In genomic region chr3:189099031-189099471, GRCh38 we compare ENCODE assay signal across 20 cellular contexts.
A peak's percentile ranks its signal among the peaks of the same experiment; 100 is the strongest.
DNase-seq lines count a peak whose midpoint lies in the region; ATAC-seq and TF ChIP-seq lines count a peak whose summit lies in the region.
"Had no signal": no experiment of that assay in that cellular context is flagged by ENCODE, and none has a peak within 500 bp of the region (broad histone marks: within the 10 kb centered on the region; RNA-seq: fewer than 3 reads in every experiment).

No MANE protein-coding gene starts in this region.

- H3K36me3 Mint-ChIP-seq in glutamatergic neuron (ENCODE audit: unreplicated experiment) = no peaks in the 10 kb centered on the region
- H3K36me3 Mint-ChIP-seq: activated naive CD8-positive, alpha-beta T cell treated with anti-CD3 and anti-CD28 coated beads, Interleukin-2, amount 10 ng/mL, durations not matched to agents 7 days and 5 days; CD4-positive, CD25-positive, alpha-beta regulatory T cell; T-cell had no signal

- ATAC-seq in right cardiac atrium (peak; percentile 92 to 96), sciatic nerve (peak; percentile 94), HG03039 (IDR thresholded peaks at IDR 0.05; ENCODE audit: unreplicated experiment) (no peak)
- ATAC-seq: activated CD4-positive, CD25-positive, alpha-beta regulatory T cell treated with anti-CD3 and anti-CD28 coated beads, Interleukin-2, amount 50 U/mL, for 24 hours; GM12878; T-cell had no signal

- no peaks in the 10 kb centered on the region for H3K27me3 Mint-ChIP-seq in glutamatergic neuron (ENCODE audit: unreplicated experiment)
- H3K27me3 Mint-ChIP-seq: activated naive CD8-positive, alpha-beta T cell treated with anti-CD3 and anti-CD28 coated beads, Interleukin-2, amount 10 ng/mL, durations not matched to agents 7 days and 5 days; activated T-cell treated with anti-CD3 and anti-CD28 coated beads, Interleukin-2, amount 50 U/mL, for 24 hours had no signal

- no peaks in the 10 kb centered on the region for H3K4me1 ChIP-seq in right cardiac atrium (ENCODE audit: control insufficient read depth, insufficient read depth, low read length)
- peaks cover 92% of the 10 kb centered on the region for H3K4me1 ChIP-seq in vagina

- H3K4me3 ChIP-seq in coronary artery (peak overlapping the region; percentile 32), right cardiac atrium (ENCODE audit: low read length) (no peak overlapping the region), vagina (peak overlapping the region; percentile 2 to 12)
- H3K4me3 ChIP-seq: GM12878 had no signal

- no peak overlapping the region for H3K27ac Mint-ChIP-seq in glutamatergic neuron (ENCODE audit: unreplicated experiment)
- H3K27ac Mint-ChIP-seq: activated naive CD8-positive, alpha-beta T cell treated with anti-CD3 and anti-CD28 coated beads, Interleukin-2, amount 10 ng/mL, durations not matched to agents 7 days and 5 days; activated T-cell treated with anti-CD3 and anti-CD28 coated beads, Interleukin-2, amount 50 U/mL, for 24 hours; CD4-positive, CD25-positive, alpha-beta regulatory T cell; T-cell had no signal

- H3K4me3 Mint-ChIP-seq in glutamatergic neuron (ENCODE audit: unreplicated experiment) = no peak overlapping the region
- H3K4me3 Mint-ChIP-seq: activated naive CD8-positive, alpha-beta T cell treated with anti-CD3 and anti-CD28 coated beads, Interleukin-2, amount 10 ng/mL, durations not matched to agents 7 days and 5 days; activated T-cell treated with anti-CD3 and anti-CD28 coated beads, Interleukin-2, amount 50 U/mL, for 24 hours; CD4-positive, CD25-positive, alpha-beta regulatory T cell; T-cell had no signal

- H3K27ac ChIP-seq in coronary artery (peak overlapping the region; percentile 67 to 94), right cardiac atrium (ENCODE audit: low read length) (peak overlapping the region; percentile 79), vagina (peak overlapping the region; percentile 91)
- H3K27ac ChIP-seq: epithelial cell of prostate, HL-60 had no signal

- H3K9me3 Mint-ChIP-seq in glutamatergic neuron (ENCODE audit: unreplicated experiment) = peaks cover 2% of the 10 kb centered on the region
- H3K9me3 Mint-ChIP-seq: activated naive CD8-positive, alpha-beta T cell treated with anti-CD3 and anti-CD28 coated beads, Interleukin-2, amount 10 ng/mL, durations not matched to agents 7 days and 5 days; activated T-cell treated with anti-CD3 and anti-CD28 coated beads, Interleukin-2, amount 50 U/mL, for 24 hours; T-cell had no signal

- intact Hi-C loops in right cardiac atrium (cut with DNase I) (no loop called here), sciatic nerve (cut with DNase I) (no loop called here), vagina (cut with DNase I) (no loop called here)

- 63% methylated on average over 12 of the region's 12 CpGs for WGBS in right cardiac atrium

- DNase-seq in coronary artery (ENCODE audit: low spot score) (peak; percentile 97), right cardiac atrium (peak; percentile 94 to 97 (median 96)), sciatic nerve (ENCODE audit: low spot score) (peak; percentile 87), vagina (ENCODE audit: extremely low spot score in 2 of 2) (peak in 1 of 2 donors; percentile 97), NCI-H128 (lab: John Stamatoyannopoulos, UW; ENCODE audit: unreplicated experiment) (no peak), glutamatergic neuron (no peak)
- DNase-seq: activated naive CD8-positive, alpha-beta T cell treated with anti-CD3 and anti-CD28 coated beads, Interleukin-2, amount 10 ng/mL, durations not matched to agents 7 days and 5 days; activated T-cell treated with anti-CD3 and anti-CD28 coated beads, Interleukin-2, amount 50 U/mL, for 24 hours; CD4-positive, CD25-positive, alpha-beta regulatory T cell; Kasumi-1; mesendoderm; NCI-H1694 treated with DMSO at 0.1 percent for 48 hours; NCI-H69; stimulated activated CD4-positive, alpha-beta T cell treated with anti-CD3 and anti-CD28 coated beads, Interleukin-15, amount 100 ng/mL, for 24 hours; T-cell had no signal

- H3K36me3 ChIP-seq in vagina = no peaks in the 10 kb centered on the region

- TF ChIP-seq CTCF in coronary artery (IDR thresholded peaks at IDR 0.05) (no peak), vagina (IDR thresholded peaks at IDR 0.05) (no peak), glutamatergic neuron (IDR thresholded peaks at IDR 0.05; ENCODE audit: partially characterized antibody, unreplicated experiment) (no peak)

- no peaks in the 10 kb centered on the region for H3K27me3 ChIP-seq in right cardiac atrium (ENCODE audit: control insufficient read depth, insufficient read depth)
- no peaks in the 10 kb centered on the region for H3K27me3 ChIP-seq in vagina

- no peaks in the 10 kb centered on the region for H3K4me1 Mint-ChIP-seq in glutamatergic neuron (ENCODE audit: low read depth, unreplicated experiment)
- H3K4me1 Mint-ChIP-seq: activated naive CD8-positive, alpha-beta T cell treated with anti-CD3 and anti-CD28 coated beads, Interleukin-2, amount 10 ng/mL, durations not matched to agents 7 days and 5 days; CD4-positive, CD25-positive, alpha-beta regulatory T cell; T-cell had no signal

- TF ChIP-seq POLR2A in vagina (IDR thresholded peaks at IDR 0.05) = peak in 1 of 2 donors; percentile 23

- H3K9me3 ChIP-seq in right cardiac atrium (ENCODE audit: control insufficient read depth, low read length) = no peaks in the 10 kb centered on the region
- H3K9me3 ChIP-seq in vagina = no peaks in the 10 kb centered on the region

Comparison
In these comparisons a context has a peak if more than half of its experiments do, and no peak if none do; other contexts are left out.
1. DNase-seq: peak in coronary artery (single experiment), right cardiac atrium (3 of 3) and sciatic nerve (single experiment); none in NCI-H128 (single experiment) and glutamatergic neuron (single experiment).
2. Peak in every context shown above with its lines, with median percentiles within 50 percentile points of each other: H3K27ac ChIP-seq.